ENCODE assay signal across 22 cellular contexts in the genomic region with DNA sequence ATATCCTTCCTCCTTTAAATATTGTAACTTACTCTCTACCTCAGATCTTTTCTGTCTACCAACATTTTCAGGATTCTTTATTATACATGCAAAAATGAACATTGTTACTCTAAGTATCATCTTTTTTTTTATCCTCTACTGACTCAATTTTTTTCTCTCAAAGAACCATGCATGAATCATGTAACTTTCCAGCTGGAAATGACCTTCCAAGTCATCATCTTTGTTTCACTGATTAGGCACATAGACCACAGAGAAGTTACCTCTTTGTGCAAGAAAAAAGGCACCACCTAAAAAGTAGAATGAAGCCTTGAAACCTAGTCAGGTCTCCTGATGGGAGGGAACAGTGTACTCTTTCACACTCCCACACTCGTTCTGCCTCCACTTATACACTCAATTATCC.
DNase-seq lines count a peak whose midpoint lies in the region; ATAC-seq and TF ChIP-seq lines count a peak whose summit lies in the region.
"Had no signal": no experiment of that assay in that cellular context is flagged by ENCODE, and none has a peak within 500 bp of the region (broad histone marks: within the 10 kb centered on the region; RNA-seq: fewer than 3 reads in every experiment).

No MANE protein-coding gene starts in this region.

- H3K27ac Mint-ChIP-seq in HFFc6: no peak overlapping the region
- H3K27ac Mint-ChIP-seq in activated naive CD4-positive, alpha-beta T cell treated with anti-CD3 and anti-CD28 coated beads, Interleukin-2, amount 10 ng/mL, durations not matched to agents 7 days and 5 days: no peak overlapping the region
- H3K27ac Mint-ChIP-seq: H9 had no signal

- H4K20me1 ChIP-seq in PC-9 (ENCODE audit: insufficient read depth): no peaks in the 10 kb centered on the region

- CTCF ChIA-PET in PC-9 (lab: Charles Lee): no interaction called here
- CTCF ChIA-PET in activated naive CD4-positive, alpha-beta T cell treated with anti-CD3 and anti-CD28 coated beads, Interleukin-2, amount 10 ng/mL, durations not matched to agents 7 days and 5 days (lab: Charles Lee): no interaction called here

- no peaks in the 10 kb centered on the region for H3K9me3 Mint-ChIP-seq in HFFc6
- peaks cover 2% of the 10 kb centered on the region for H3K9me3 Mint-ChIP-seq in activated naive CD4-positive, alpha-beta T cell treated with anti-CD3 and anti-CD28 coated beads, Interleukin-2, amount 10 ng/mL, durations not matched to agents 7 days and 5 days

- no peak for ATAC-seq in esophagus mucosa
- ATAC-seq: PC-3 had no signal

- BruUV-seq in PC-9 (replicated peaks; lab: Mats Ljungman, UMichigan): no TSS peak

- intact Hi-C loops in PC-9 (cut with micrococcal nuclease; ENCODE audit: unreplicated experiment): no loop called here

- peaks cover 26% of the 10 kb centered on the region for H3K4me1 Mint-ChIP-seq in HFFc6 (ENCODE audit: low read depth)
- H3K4me1 Mint-ChIP-seq in activated naive CD4-positive, alpha-beta T cell treated with anti-CD3 and anti-CD28 coated beads, Interleukin-2, amount 10 ng/mL, durations not matched to agents 7 days and 5 days: no peaks in the 10 kb centered on the region
- H3K4me1 Mint-ChIP-seq: CD4-positive, CD25-positive, alpha-beta regulatory T cell; H9 had no signal

- H3K4me3 Mint-ChIP-seq in HFFc6: no peak overlapping the region
- no peak overlapping the region for H3K4me3 Mint-ChIP-seq in activated naive CD4-positive, alpha-beta T cell treated with anti-CD3 and anti-CD28 coated beads, Interleukin-2, amount 10 ng/mL, durations not matched to agents 7 days and 5 days
- H3K4me3 Mint-ChIP-seq: CD4-positive, CD25-positive, alpha-beta regulatory T cell; H9 had no signal

- no peaks in the 10 kb centered on the region for H3K4me1 ChIP-seq in PC-9 (replicated peaks; ENCODE audit: insufficient read depth)

- H3K27me3 ChIP-seq in PC-9 (ENCODE audit: insufficient read depth, low read depth): no peaks in the 10 kb centered on the region

- H3K36me3 Mint-ChIP-seq in HFFc6 (ENCODE audit: low read depth): no peaks in the 10 kb centered on the region
- peaks cover 2% of the 10 kb centered on the region for H3K36me3 Mint-ChIP-seq in activated naive CD4-positive, alpha-beta T cell treated with anti-CD3 and anti-CD28 coated beads, Interleukin-2, amount 10 ng/mL, durations not matched to agents 7 days and 5 days
- H3K36me3 Mint-ChIP-seq: CD4-positive, CD25-positive, alpha-beta regulatory T cell had no signal

- H3K4me2 ChIP-seq in PC-9: no peak overlapping the region

- DNase-seq in HFFc6: peak; percentile 1
- no peak for DNase-seq in PC-9
- peak; percentile 14 for DNase-seq in fibroblast of peridontal ligament (ENCODE audit: extremely low read depth)
- DNase-seq in UCSD-AML1 (lab: John Stamatoyannopoulos, UW; ENCODE audit: unreplicated experiment): no peak
- no peak for DNase-seq in activated naive CD4-positive, alpha-beta T cell treated with anti-CD3 and anti-CD28 coated beads, Interleukin-2, amount 10 ng/mL, durations not matched to agents 7 days and 5 days
- no peak for DNase-seq in T1000 (lab: John Stamatoyannopoulos, UW)
- DNase-seq: CD4-positive, CD25-positive, alpha-beta regulatory T cell; COR-L47; DMS 273 treated with DMSO at 0.1 percent for 48 hours; DND-41; H9; KG1; MV-4-11; NCI-H1105 treated with DMSO at 0.1 percent for 48 hours; NCI-H1694; NCI-H2081 treated with DMSO at 0.1 percent for 48 hours; NCI-H2171 treated with DMSO at 0.1 percent for 48 hours; NCI-H446; NCI-H526 treated with DMSO at 0.1 percent for 48 hours; PC-3 had no signal

- H3K4me3 ChIP-seq in PC-9: no peak overlapping the region

- TF ChIP-seq CTCF in HFFc6 (IDR thresholded peaks at IDR 0.05) (no peak), PC-9 (conservative IDR thresholded peaks at IDR 0.05) (no peak)

- H3K36me3 ChIP-seq in PC-9 (ENCODE audit: low read depth): no peaks in the 10 kb centered on the region

- no peak overlapping the region for H3K27ac ChIP-seq in PC-9
- H3K27ac ChIP-seq: HL-60 had no signal

- H3F3A ChIP-seq in PC-9 (ENCODE audit: insufficient read depth, low read depth): no peaks in the 10 kb centered on the region

- POLR2A ChIA-PET in PC-9 (lab: Charles Lee; ENCODE audit: unreplicated experiment): no interaction called here

- 0 out of 2 replicates have a peak overlapping the region, but pooled peaks have one; percentile 46 for H2AFZ ChIP-seq in PC-9

- no peaks in the 10 kb centered on the region for H3K9me2 ChIP-seq in PC-9 (ENCODE audit: insufficient read depth)

- no peaks in the 10 kb centered on the region for H3K9me3 ChIP-seq in PC-9 (ENCODE audit: insufficient read depth, low read depth)

- H3K79me2 ChIP-seq in PC-9 (ENCODE audit: low read depth): no peaks in the 10 kb centered on the region

- no peaks in the 10 kb centered on the region for H3K27me3 Mint-ChIP-seq in HFFc6 (ENCODE audit: insufficient read depth)
- H3K27me3 Mint-ChIP-seq in activated naive CD4-positive, alpha-beta T cell treated with anti-CD3 and anti-CD28 coated beads, Interleukin-2, amount 10 ng/mL, durations not matched to agents 7 days and 5 days: no peaks in the 10 kb centered on the region
- H3K27me3 Mint-ChIP-seq: CD4-positive, CD25-positive, alpha-beta regulatory T cell had no signal

Comparison
In these comparisons a context has a peak if more than half of its experiments do, and no peak if none do; other contexts are left out.
1. DNase-seq: peak in HFFc6 (single experiment) and fibroblast of peridontal ligament (single experiment); none in PC-9 (0 of 2), UCSD-AML1 (single experiment), activated naive CD4-positive, alpha-beta T cell treated with anti-CD3 and anti-CD28 coated beads, Interleukin-2, amount 10 ng/mL, durations not matched to agents 7 days and 5 days (single experiment) and T1000 (single experiment).